Comparison of ENCODE assay signal across 1 cellular context in the genomic region with DNA sequence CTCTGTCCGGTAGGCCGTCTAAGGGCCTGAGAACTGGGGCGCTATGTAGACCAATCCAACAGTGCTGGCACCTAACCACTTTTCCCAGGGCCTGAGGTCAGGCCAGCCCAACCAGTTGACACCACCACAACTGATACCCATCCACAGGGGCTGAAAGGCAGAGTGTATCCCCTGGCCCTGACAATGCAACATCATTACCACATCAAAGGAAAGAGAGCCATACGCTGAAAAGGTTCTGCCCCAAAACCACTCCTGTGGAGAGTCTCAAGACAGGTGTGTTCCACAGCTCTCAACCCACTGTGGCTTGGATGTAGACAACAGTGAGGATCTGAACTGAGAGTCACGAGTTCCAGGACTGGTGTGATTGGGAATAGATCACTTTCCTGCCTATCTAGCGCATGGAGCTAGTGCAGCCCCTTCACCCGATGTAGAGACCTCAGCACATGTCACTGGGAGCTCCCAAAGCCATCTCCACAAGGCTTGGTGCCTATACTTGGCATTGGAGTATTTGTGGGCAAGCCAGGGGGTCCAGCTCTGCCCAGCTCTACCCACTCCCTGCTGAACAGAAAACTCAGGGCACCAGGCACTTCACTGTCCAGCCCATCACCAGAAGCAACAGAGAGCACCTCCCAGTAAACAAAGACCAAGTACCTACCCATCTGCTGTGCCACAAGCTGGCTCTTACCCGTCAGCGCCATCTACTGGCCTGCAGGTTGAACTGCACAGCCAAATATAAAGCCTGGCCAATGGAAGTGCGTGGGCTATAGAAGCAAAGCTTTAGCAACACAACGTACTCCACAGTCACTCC.
TF ChIP-seq lines count a peak whose summit lies in the region.

No MANE protein-coding gene starts in this region.

TF ChIP-seq in GM12878, 131 proteins besides CTCF, POLR2A, EP300 and RAD21 (continued from another document):
- TF ChIP-seq, protein P1, sequence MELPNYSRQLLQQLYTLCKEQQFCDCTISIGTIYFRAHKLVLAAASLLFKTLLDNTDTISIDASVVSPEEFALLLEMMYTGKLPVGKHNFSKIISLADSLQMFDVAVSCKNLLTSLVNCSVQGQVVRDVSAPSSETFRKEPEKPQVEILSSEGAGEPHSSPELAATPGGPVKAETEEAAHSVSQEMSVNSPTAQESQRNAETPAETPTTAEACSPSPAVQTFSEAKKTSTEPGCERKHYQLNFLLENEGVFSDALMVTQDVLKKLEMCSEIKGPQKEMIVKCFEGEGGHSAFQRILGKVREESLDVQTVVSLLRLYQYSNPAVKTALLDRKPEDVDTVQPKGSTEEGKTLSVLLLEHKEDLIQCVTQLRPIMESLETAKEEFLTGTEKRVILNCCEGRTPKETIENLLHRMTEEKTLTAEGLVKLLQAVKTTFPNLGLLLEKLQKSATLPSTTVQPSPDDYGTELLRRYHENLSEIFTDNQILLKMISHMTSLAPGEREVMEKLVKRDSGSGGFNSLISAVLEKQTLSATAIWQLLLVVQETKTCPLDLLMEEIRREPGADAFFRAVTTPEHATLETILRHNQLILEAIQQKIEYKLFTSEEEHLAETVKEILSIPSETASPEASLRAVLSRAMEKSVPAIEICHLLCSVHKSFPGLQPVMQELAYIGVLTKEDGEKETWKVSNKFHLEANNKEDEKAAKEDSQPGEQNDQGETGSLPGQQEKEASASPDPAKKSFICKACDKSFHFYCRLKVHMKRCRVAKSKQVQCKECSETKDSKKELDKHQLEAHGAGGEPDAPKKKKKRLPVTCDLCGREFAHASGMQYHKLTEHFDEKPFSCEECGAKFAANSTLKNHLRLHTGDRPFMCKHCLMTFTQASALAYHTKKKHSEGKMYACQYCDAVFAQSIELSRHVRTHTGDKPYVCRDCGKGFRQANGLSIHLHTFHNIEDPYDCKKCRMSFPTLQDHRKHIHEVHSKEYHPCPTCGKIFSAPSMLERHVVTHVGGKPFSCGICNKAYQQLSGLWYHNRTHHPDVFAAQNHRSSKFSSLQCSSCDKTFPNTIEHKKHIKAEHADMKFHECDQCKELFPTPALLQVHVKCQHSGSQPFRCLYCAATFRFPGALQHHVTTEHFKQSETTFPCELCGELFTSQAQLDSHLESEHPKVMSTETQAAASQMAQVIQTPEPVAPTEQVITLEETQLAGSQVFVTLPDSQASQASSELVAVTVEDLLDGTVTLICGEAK (IDR thresholded peaks at IDR 0.05; ENCODE audit: borderline replicate concordance): no peak
- no peak for TF ChIP-seq POLR2AphosphoS2 (IDR thresholded peaks at IDR 0.05; ENCODE audit: low read depth, low read length)
- TF ChIP-seq RCOR1 (conservative IDR thresholded peaks at IDR 0.05; ENCODE audit: low read depth, low read length): no peak
- no peak for TF ChIP-seq MYB (IDR thresholded peaks at IDR 0.05; ENCODE audit: borderline replicate concordance, low read depth, low read length)
- TF ChIP-seq GABPA (IDR thresholded peaks at IDR 0.05; ENCODE audit: low read depth): no peak
- TF ChIP-seq, protein P2, sequence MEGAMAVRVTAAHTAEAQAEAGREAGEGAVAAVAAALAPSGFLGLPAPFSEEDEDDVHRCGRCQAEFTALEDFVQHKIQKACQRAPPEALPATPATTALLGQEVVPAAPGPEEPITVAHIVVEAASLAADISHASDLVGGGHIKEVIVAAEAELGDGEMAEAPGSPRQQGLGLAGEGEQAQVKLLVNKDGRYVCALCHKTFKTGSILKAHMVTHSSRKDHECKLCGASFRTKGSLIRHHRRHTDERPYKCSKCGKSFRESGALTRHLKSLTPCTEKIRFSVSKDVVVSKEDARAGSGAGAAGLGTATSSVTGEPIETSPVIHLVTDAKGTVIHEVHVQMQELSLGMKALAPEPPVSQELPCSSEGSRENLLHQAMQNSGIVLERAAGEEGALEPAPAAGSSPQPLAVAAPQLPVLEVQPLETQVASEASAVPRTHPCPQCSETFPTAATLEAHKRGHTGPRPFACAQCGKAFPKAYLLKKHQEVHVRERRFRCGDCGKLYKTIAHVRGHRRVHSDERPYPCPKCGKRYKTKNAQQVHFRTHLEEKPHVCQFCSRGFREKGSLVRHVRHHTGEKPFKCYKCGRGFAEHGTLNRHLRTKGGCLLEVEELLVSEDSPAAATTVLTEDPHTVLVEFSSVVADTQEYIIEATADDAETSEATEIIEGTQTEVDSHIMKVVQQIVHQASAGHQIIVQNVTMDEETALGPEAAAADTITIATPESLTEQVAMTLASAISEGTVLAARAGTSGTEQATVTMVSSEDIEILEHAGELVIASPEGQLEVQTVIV (IDR thresholded peaks at IDR 0.05; ENCODE audit: borderline replicate concordance, partially characterized antibody): no peak
- TF ChIP-seq LARP7 (IDR thresholded peaks at IDR 0.05): no peak
- no peak for TF ChIP-seq GATAD2B (conservative IDR thresholded peaks at IDR 0.05; ENCODE audit: low read depth)
- TF ChIP-seq HDAC6 (IDR thresholded peaks at IDR 0.05; ENCODE audit: unreplicated experiment): no peak
- no peak for TF ChIP-seq MXI1 (IDR thresholded peaks at IDR 0.05; ENCODE audit: low read depth, low read length)
- TF ChIP-seq NR2C1 (IDR thresholded peaks at IDR 0.05): no peak
- TF ChIP-seq RB1 (IDR thresholded peaks at IDR 0.05; ENCODE audit: borderline replicate concordance): no peak
- TF ChIP-seq CBFB (IDR thresholded peaks at IDR 0.05; ENCODE audit: low read depth): no peak
- TF ChIP-seq, protein P3, sequence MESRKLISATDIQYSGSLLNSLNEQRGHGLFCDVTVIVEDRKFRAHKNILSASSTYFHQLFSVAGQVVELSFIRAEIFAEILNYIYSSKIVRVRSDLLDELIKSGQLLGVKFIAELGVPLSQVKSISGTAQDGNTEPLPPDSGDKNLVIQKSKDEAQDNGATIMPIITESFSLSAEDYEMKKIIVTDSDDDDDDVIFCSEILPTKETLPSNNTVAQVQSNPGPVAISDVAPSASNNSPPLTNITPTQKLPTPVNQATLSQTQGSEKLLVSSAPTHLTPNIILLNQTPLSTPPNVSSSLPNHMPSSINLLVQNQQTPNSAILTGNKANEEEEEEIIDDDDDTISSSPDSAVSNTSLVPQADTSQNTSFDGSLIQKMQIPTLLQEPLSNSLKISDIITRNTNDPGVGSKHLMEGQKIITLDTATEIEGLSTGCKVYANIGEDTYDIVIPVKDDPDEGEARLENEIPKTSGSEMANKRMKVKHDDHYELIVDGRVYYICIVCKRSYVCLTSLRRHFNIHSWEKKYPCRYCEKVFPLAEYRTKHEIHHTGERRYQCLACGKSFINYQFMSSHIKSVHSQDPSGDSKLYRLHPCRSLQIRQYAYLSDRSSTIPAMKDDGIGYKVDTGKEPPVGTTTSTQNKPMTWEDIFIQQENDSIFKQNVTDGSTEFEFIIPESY (IDR thresholded peaks at IDR 0.05): no peak
- TF ChIP-seq YY1 (IDR thresholded peaks at IDR 0.05; ENCODE audit: low read depth, low read length): no peak
- TF ChIP-seq, protein P4, sequence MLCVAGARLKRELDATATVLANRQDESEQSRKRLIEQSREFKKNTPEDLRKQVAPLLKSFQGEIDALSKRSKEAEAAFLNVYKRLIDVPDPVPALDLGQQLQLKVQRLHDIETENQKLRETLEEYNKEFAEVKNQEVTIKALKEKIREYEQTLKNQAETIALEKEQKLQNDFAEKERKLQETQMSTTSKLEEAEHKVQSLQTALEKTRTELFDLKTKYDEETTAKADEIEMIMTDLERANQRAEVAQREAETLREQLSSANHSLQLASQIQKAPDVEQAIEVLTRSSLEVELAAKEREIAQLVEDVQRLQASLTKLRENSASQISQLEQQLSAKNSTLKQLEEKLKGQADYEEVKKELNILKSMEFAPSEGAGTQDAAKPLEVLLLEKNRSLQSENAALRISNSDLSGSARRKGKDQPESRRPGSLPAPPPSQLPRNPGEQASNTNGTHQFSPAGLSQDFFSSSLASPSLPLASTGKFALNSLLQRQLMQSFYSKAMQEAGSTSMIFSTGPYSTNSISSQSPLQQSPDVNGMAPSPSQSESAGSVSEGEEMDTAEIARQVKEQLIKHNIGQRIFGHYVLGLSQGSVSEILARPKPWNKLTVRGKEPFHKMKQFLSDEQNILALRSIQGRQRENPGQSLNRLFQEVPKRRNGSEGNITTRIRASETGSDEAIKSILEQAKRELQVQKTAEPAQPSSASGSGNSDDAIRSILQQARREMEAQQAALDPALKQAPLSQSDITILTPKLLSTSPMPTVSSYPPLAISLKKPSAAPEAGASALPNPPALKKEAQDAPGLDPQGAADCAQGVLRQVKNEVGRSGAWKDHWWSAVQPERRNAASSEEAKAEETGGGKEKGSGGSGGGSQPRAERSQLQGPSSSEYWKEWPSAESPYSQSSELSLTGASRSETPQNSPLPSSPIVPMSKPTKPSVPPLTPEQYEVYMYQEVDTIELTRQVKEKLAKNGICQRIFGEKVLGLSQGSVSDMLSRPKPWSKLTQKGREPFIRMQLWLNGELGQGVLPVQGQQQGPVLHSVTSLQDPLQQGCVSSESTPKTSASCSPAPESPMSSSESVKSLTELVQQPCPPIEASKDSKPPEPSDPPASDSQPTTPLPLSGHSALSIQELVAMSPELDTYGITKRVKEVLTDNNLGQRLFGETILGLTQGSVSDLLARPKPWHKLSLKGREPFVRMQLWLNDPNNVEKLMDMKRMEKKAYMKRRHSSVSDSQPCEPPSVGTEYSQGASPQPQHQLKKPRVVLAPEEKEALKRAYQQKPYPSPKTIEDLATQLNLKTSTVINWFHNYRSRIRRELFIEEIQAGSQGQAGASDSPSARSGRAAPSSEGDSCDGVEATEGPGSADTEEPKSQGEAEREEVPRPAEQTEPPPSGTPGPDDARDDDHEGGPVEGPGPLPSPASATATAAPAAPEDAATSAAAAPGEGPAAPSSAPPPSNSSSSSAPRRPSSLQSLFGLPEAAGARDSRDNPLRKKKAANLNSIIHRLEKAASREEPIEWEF (IDR thresholded peaks at IDR 0.05; ENCODE audit: insufficient replicate concordance, low read depth, low read length): no peak
- no peak for TF ChIP-seq SPI1 (IDR thresholded peaks at IDR 0.05; ENCODE audit: borderline replicate concordance, insufficient read depth, low read depth, low read length)
